ENCODE assay signal across 8 cellular contexts in the genomic region with DNA sequence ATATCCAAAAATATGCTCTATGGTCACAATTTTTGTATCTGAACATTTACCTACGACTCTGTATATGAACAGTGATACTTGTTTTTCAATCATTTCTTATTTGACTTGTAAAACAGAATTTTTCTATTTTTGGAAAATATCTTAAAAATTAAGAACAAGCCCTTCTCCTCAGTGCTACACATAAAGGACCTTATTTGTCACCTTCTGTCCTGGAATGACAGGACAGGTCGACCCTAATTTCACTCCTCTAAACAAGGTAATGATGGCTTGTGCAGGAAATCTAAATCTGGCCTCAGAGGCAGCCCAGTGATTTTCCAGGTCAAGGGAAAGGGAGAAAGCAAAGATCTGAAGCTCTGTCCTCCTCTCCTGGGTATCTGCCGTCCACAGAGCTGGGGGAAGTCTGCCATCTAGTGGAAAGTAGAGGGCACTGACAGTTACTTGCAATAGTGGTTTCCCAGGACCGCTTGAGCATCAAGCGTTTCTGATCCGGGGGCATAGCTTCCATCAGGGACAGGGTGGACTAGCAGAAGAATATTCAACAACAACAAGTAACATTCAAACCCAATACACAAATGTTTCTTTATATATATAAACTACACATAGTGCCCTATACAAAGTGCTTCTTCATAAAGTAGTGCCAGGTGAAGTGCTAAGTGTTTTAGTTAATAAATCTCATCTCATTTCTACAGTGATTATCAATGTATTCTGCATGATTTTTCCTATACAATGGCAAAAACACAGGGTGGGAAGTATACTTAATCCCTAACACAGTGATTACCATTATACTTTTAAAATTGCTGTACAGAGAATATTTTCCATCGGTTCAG.
DNase-seq lines count a peak whose midpoint lies in the region; ATAC-seq and TF ChIP-seq lines count a peak whose summit lies in the region.

No MANE protein-coding gene starts in this region.

- ATAC-seq in GM19035 (IDR thresholded peaks at IDR 0.05; ENCODE audit: unreplicated experiment) (peak; percentile 96), HG03175 (IDR thresholded peaks at IDR 0.05; ENCODE audit: unreplicated experiment) (peak; percentile 95), left colon (peak; percentile 88)
- ATAC-seq in activated CD4-positive, CD25-positive, alpha-beta regulatory T cell treated with anti-CD3 and anti-CD28 coated beads, Interleukin-2, amount 50 U/mL, for 24 hours = peak; percentile 85 to 88

- H3K36me3 ChIP-seq in BE2C = no peaks in the 10 kb centered on the region

- intact Hi-C loops in left colon (cut with DNase I, micrococcal nuclease) = no loop called here

- peak; percentile 97 for TF ChIP-seq CTCF in BE2C (IDR thresholded peaks at IDR 0.05; ENCODE audit: low read depth, low read length)

- no peak overlapping the region for H3K4me3 ChIP-seq in BE2C (ENCODE audit: low read depth, low read length)

- DNase-seq in BE2C = peak; percentile 57
- DNase-seq in NCI-H2227 (lab: John Stamatoyannopoulos, UW; ENCODE audit: unreplicated experiment) = peak; percentile 82
- peak; percentile 92 for DNase-seq in cerebellar cortex (ENCODE audit: low spot score)
- peak; percentile 35 to 39 for DNase-seq in left colon
- peak; percentile 45 to 60 for DNase-seq in stimulated activated CD4-positive, alpha-beta T cell treated with anti-CD3 and anti-CD28 coated beads, Interleukin-4, amount 100 ng/mL, for 4 hours

- no peaks in the 10 kb centered on the region for H3K4me1 ChIP-seq in BE2C

- peaks cover 36% of the 10 kb centered on the region for H3K27me3 ChIP-seq in BE2C

- H3K9me3 ChIP-seq in BE2C = no peaks in the 10 kb centered on the region

Comparison
In these comparisons a context has a peak if more than half of its experiments do, and no peak if none do; other contexts are left out.
1. DNase-seq: peak in every context shown above with its lines; median percentile 92 in cerebellar cortex; 82 in NCI-H2227; 57 in BE2C; 52 in stimulated activated CD4-positive, alpha-beta T cell treated with anti-CD3 and anti-CD28 coated beads, Interleukin-4, amount 100 ng/mL, for 4 hours; 37 in left colon.